12 cellular contexts compared by ENCODE assay signal in the genomic region with DNA sequence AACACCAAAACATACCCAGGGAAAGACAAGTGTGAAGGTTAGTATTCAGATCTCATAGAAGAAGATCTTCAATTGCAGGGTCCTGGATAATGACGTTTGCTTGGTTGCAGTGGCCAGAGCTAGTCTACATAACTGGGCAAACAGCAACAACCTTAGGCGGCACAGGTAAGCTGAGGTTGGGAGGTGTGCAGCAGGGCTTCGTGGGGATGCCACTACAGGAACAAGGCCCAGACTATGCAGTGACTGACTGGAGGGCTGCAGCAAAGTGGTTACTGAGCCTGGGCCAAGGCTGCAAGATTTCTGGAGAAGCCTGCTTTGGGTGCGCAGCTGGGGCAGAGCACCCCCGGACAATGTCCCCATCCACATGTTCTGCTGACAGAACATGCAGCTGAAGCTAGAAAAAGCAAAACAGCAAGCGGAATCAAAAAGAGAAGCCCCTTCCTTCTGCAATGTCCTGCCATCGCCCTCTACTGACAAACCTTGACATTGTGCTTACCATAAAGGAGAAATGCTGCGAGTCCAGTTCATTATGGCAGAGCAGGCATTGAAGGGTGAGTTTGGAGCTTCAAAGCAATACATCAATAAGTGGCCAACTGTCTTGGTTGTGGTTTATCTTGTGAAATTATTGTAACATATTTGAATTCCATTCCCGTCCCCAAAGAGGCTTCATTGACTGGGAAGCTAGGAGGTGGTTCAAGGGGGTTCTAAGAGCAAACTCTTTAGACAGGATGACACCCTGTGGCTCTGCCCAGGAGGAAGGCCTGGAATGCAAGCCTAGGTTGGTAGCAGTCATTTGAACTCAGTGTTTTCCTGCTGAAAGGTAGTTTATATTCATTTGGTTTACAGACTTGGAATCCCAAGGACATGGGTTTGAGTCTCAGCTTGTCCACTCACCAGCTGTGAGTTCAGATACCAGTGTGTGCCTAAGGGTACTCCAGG.
DNase-seq lines count a peak whose midpoint lies in the region; ATAC-seq, FAIRE-seq and TF ChIP-seq lines count a peak whose summit lies in the region.
"Had no signal": no experiment of that assay in that cellular context is flagged by ENCODE, and none has a peak within 500 bp of the region (broad histone marks: within the 10 kb centered on the region; RNA-seq: fewer than 3 reads in every experiment).

No MANE protein-coding gene starts in this region.

- H3K4me2 ChIP-seq in A549, result no peak overlapping the region

- TF ChIP-seq RAD21 in A549 (conservative IDR thresholded peaks at IDR 0.05 in 1 of 2, IDR thresholded peaks at IDR 0.05 in 1 of 2), result peak; percentile 35 to 56; a peak in 4 of 5 replicates

- peaks cover 35% of the 10 kb centered on the region for H3K4me1 ChIP-seq in A549
- peaks cover 10% of the 10 kb centered on the region for H3K4me1 ChIP-seq in endodermal cell (ENCODE audit: control insufficient read depth, insufficient read depth, low read length)
- no peaks in the 10 kb centered on the region for H3K4me1 ChIP-seq in mucosa of descending colon (ENCODE audit: low read depth)
- H3K4me1 ChIP-seq in esophagus squamous epithelium, result peaks cover 0 to 19% (median 10%) of the 10 kb centered on the region in 3 donors

- TF ChIP-seq POLR2A in A549 (IDR thresholded peaks at IDR 0.05; ENCODE audit: low read length) (no peak), NB4 (IDR thresholded peaks at IDR 0.05; ENCODE audit: extremely low read depth, insufficient read length) (no peak), esophagus squamous epithelium (IDR thresholded peaks at IDR 0.05) (no peak)

- peaks cover 74% of the 10 kb centered on the region for H3K27me3 Mint-ChIP-seq in endodermal cell (ENCODE audit: insufficient read depth)
- H3K27me3 Mint-ChIP-seq in activated T-helper 17 cell treated with anti-CD3 and anti-CD28 coated beads, Interleukin-2, amount 50 U/mL, for 72 hours, result peaks cover 4% of the 10 kb centered on the region

- FAIRE-seq in A549 (lab: Jason Lieb, UNC), result peak; percentile 32

- DNase-seq in A549 (ENCODE audit: low read depth in 1 of 2, low spot score in 1 of 2) (peak in 1 of 2 experiments; percentile 41), GM12864 (ENCODE audit: low read depth) (no peak), NB4 (ENCODE audit: low read depth) (peak; percentile 45), endodermal cell (peak; percentile 81), mucosa of descending colon (no peak), esophagus squamous epithelium (lab: John Stamatoyannopoulos, UW) (no peak)
- DNase-seq: Calu3; NCI-H2081; stimulated activated CD4-positive, alpha-beta T cell treated with anti-CD3 and anti-CD28 coated beads, Interleukin-12 subunit alpha, Interleukin-12 subunit beta, amount 100 ng/mL, for 4 hours had no signal

- ATAC-seq in A549 (no peak), mucosa of descending colon (no peak), HG03460 (IDR thresholded peaks at IDR 0.05; ENCODE audit: unreplicated experiment) (no peak)
- no peak for ATAC-seq in activated T-helper 17 cell treated with anti-CD3 and anti-CD28 coated beads, Interleukin-2, amount 50 U/mL, for 72 hours (replicated peaks)

- no peaks in the 10 kb centered on the region for H3K9me3 Mint-ChIP-seq in endodermal cell
- H3K9me3 Mint-ChIP-seq in activated T-helper 17 cell treated with anti-CD3 and anti-CD28 coated beads, Interleukin-2, amount 50 U/mL, for 72 hours, result no peaks in the 10 kb centered on the region
- H3K9me3 Mint-ChIP-seq: memory B cell had no signal

- H3K4me3 ChIP-seq in A549 (no peak overlapping the region), GM12864 (ENCODE audit: low read depth, low read length) (no peak overlapping the region), NB4 (ENCODE audit: low read depth, low read length) (no peak overlapping the region), endodermal cell (ENCODE audit: low read length) (no peak overlapping the region), mucosa of descending colon (no peak overlapping the region), esophagus squamous epithelium (no peak overlapping the region)

- H3K4me1 Mint-ChIP-seq in endodermal cell, result peaks cover 28% of the 10 kb centered on the region
- H3K4me1 Mint-ChIP-seq in activated T-helper 17 cell treated with anti-CD3 and anti-CD28 coated beads, Interleukin-2, amount 50 U/mL, for 72 hours, result peaks cover 4% of the 10 kb centered on the region

- CTCF ChIA-PET in A549 (lab: Yijun Ruan, JAX), result interaction anchor here (0.8 to 4.7 kb wide), 10 partner anchors 8 to 70 kb away, joined by 3 to 19 read pairs (median 4); no protein-coding TSS in a partner anchor

- no peaks in the 10 kb centered on the region for H3K9me3 ChIP-seq in A549
- H3K9me3 ChIP-seq in endodermal cell (ENCODE audit: control insufficient read depth, low read length), result peaks cover 9% of the 10 kb centered on the region
- H3K9me3 ChIP-seq in mucosa of descending colon, result no peaks in the 10 kb centered on the region
- H3K9me3 ChIP-seq in esophagus squamous epithelium, result no peaks in the 10 kb centered on the region

- TF ChIP-seq CTCF in A549 (IDR thresholded peaks at IDR 0.05), result peak; percentile 29; the same call in 2 of the 3 replicates
- TF ChIP-seq CTCF in GM12864 (IDR thresholded peaks at IDR 0.05; ENCODE audit: low read depth, low read length, missing control alignments), result peak; percentile 54
- peak; percentile 43 for TF ChIP-seq CTCF in NB4 (IDR thresholded peaks at IDR 0.05; ENCODE audit: low read depth, low read length)
- TF ChIP-seq CTCF in endodermal cell (conservative IDR thresholded peaks at IDR 0.05), result peak; percentile 80
- TF ChIP-seq CTCF in mucosa of descending colon (IDR thresholded peaks at IDR 0.05), result no peak
- no peak for TF ChIP-seq CTCF in esophagus squamous epithelium (IDR thresholded peaks at IDR 0.05)

- no peak overlapping the region for H3K9ac ChIP-seq in endodermal cell (ENCODE audit: extremely low read depth, low read length, poor library complexity, severe bottlenecking)

- H3K36me3 Mint-ChIP-seq in endodermal cell (ENCODE audit: low read depth), result no peaks in the 10 kb centered on the region
- no peaks in the 10 kb centered on the region for H3K36me3 Mint-ChIP-seq in activated T-helper 17 cell treated with anti-CD3 and anti-CD28 coated beads, Interleukin-2, amount 50 U/mL, for 72 hours (ENCODE audit: low read depth)
- H3K36me3 Mint-ChIP-seq: memory B cell had no signal

- intact Hi-C loops in mucosa of descending colon (cut with DNase I, micrococcal nuclease) (no loop called here), esophagus squamous epithelium (cut with DNase I) (no loop called here)

- POLR2A ChIA-PET in A549 (lab: Yijun Ruan, JAX), result no interaction called here

- no peaks in the 10 kb centered on the region for H3K36me3 ChIP-seq in endodermal cell (ENCODE audit: control insufficient read depth, insufficient read depth, low read length)
- no peaks in the 10 kb centered on the region for H3K36me3 ChIP-seq in mucosa of descending colon (ENCODE audit: low read depth)
- H3K36me3 ChIP-seq in esophagus squamous epithelium, result no peaks in the 10 kb centered on the region

- H3K27me3 ChIP-seq in endodermal cell (ENCODE audit: control insufficient read depth, insufficient read depth, low read length, poor library complexity, severe bottlenecking), result peaks cover 65% of the 10 kb centered on the region
- H3K27me3 ChIP-seq in esophagus squamous epithelium, result no peaks in the 10 kb centered on the region

- no peak for TF ChIP-seq EP300 in A549 (IDR thresholded peaks at IDR 0.05)

- no peak overlapping the region for H3K27ac Mint-ChIP-seq in endodermal cell
- H3K27ac Mint-ChIP-seq in activated T-helper 17 cell treated with anti-CD3 and anti-CD28 coated beads, Interleukin-2, amount 50 U/mL, for 72 hours, result no peak overlapping the region
- H3K27ac Mint-ChIP-seq: memory B cell had no signal

- H3K27ac ChIP-seq in A549 (peak overlapping the region in 1 of 2 experiments; percentile 36; a peak in 3 of 6 replicates), endodermal cell (ENCODE audit: low read depth, low read length) (no peak overlapping the region), esophagus squamous epithelium (no peak overlapping the region)

- WGBS in A549 (ENCODE audit: missing lambda C conversion rate), result 87% methylated on average over 9 of the region's 9 CpGs
- 84 to 92% methylated on average over 5 to 9 of the region's 9 CpGs for WGBS in endodermal cell (ENCODE audit: insufficient coverage in 1 of 2, insufficient read length in 1 of 2), 2 experiments
- WGBS in esophagus squamous epithelium, 2 donors, result 88 to 89% methylated on average over 5 to 8 of the region's 9 CpGs

- no peak overlapping the region for H3K4me3 Mint-ChIP-seq in endodermal cell
- H3K4me3 Mint-ChIP-seq in activated T-helper 17 cell treated with anti-CD3 and anti-CD28 coated beads, Interleukin-2, amount 50 U/mL, for 72 hours, result no peak overlapping the region
- H3K4me3 Mint-ChIP-seq: memory B cell had no signal

TF ChIP-seq in A549, 52 proteins besides CTCF, POLR2A, EP300 and RAD21:
- TF ChIP-seq SMC3 (IDR thresholded peaks at IDR 0.05) (peak; percentile 13; the same call in 1 of the 3 replicates), NPAS2 (CRISPR knock-in tag; IDR thresholded peaks at IDR 0.05; ENCODE audit: borderline replicate concordance) (no peak)

Comparison
In these comparisons a context has a peak if more than half of its experiments do, and no peak if none do; other contexts are left out.
1. DNase-seq: peak in NB4 (single experiment) and endodermal cell (single experiment); none in GM12864 (single experiment), mucosa of descending colon (0 of 3) and esophagus squamous epithelium (single experiment).
2. CTCF ChIP-seq: peak in A549 (single experiment), GM12864 (single experiment), NB4 (single experiment) and endodermal cell (single experiment); none in mucosa of descending colon (single experiment) and esophagus squamous epithelium (0 of 6).